Comparison of ENCODE assay signal across 5 cellular contexts in genomic region chr10:51325649-51326048, GRCh38.
"Had no signal": no experiment of that assay in that cellular context is flagged by ENCODE, and none has a peak within 500 bp of the region (broad histone marks: within the 10 kb centered on the region; RNA-seq: fewer than 3 reads in every experiment).

No MANE protein-coding gene starts in this region.

- H3K27ac ChIP-seq: GM23248 had no signal

- H3K4me3 ChIP-seq: GM23248, K562 had no signal

- ATAC-seq: K562 had no signal

- DNase-seq: GM23248, HCEC 1CT, IMR-90, KG1 had no signal

- H2AFZ ChIP-seq: GM23248 had no signal

- H3K9ac ChIP-seq: GM23248 had no signal
